ENCODE assay signal across 8 cellular contexts in genomic region chr6:42049116-42049809, GRCh38. TPM values are rescaled to one million over a fixed set of nuclear protein-coding genes. Genes with fewer than 3 reads are reported as not detected.
A peak's percentile ranks its signal among the peaks of the same experiment; 100 is the strongest.
DNase-seq lines count a peak whose midpoint lies in the region; ATAC-seq, FAIRE-seq and TF ChIP-seq lines count a peak whose summit lies in the region.

No MANE protein-coding gene starts in this region.

- H3K27me3 ChIP-seq in DND-41 (ENCODE audit: insufficient read depth, low read length, poor library complexity) (no peaks in the 10 kb centered on the region), Peyer's patch (no peaks in the 10 kb centered on the region), endothelial cell of umbilical vein (ENCODE audit: control insufficient read depth in 2 of 2, insufficient read depth in 2 of 2, low read length in 2 of 2) (no peaks in the 10 kb centered on the region), pancreas (no peaks in the 10 kb centered on the region)

- no peak for DNase-seq in DND-41
- peak in 2 of 3 donors; percentile 58 for DNase-seq in Peyer's patch
- DNase-seq in endothelial cell of umbilical vein (ENCODE audit: low read depth, low spot score) = no peak
- DNase-seq in pancreas = peak; percentile 23 to 76 (median 47)
- DNase-seq in GM19240 (ENCODE audit: insufficient read length, low spot score) = no peak
- no peak for DNase-seq in ecto neural progenitor cell (ENCODE audit: low spot score)

- H3K4me1 ChIP-seq in DND-41 (ENCODE audit: insufficient read depth, low read length) (peaks cover 86% of the 10 kb centered on the region), Peyer's patch (peaks cover 0 to 67% (median 12%) of the 10 kb centered on the region in 4 donors), endothelial cell of umbilical vein (ENCODE audit: control insufficient read depth, extremely low read depth, insufficient read depth, low read length) (peaks cover 42% of the 10 kb centered on the region), pancreas (peaks cover 12 to 40% (median 19%) of the 10 kb centered on the region in 3 donors)

- H2AFZ ChIP-seq in DND-41 (ENCODE audit: low read depth, low read length) (peak overlapping the region; percentile 68; the same call in 1 of the 2 replicates), endothelial cell of umbilical vein (ENCODE audit: low read depth, low read length) (peak overlapping the region; percentile 96)

- H4K20me1 ChIP-seq in DND-41 (ENCODE audit: insufficient read depth, low read length) (peaks cover 3% of the 10 kb centered on the region), endothelial cell of umbilical vein (replicated peaks; ENCODE audit: control insufficient read depth, extremely low read depth, insufficient read depth, low read length) (no peaks in the 10 kb centered on the region)

- peaks cover 26% of the 10 kb centered on the region for H3K36me3 ChIP-seq in DND-41 (ENCODE audit: insufficient read depth, low read length)
- peaks cover 0 to 4% (median 0%) of the 10 kb centered on the region in 3 donors for H3K36me3 ChIP-seq in Peyer's patch
- peaks cover 2% of the 10 kb centered on the region in 2 experiments for H3K36me3 ChIP-seq in endothelial cell of umbilical vein (ENCODE audit: control insufficient read depth in 2 of 2, extremely low read depth in 1 of 2, insufficient read depth in 2 of 2, low read length in 2 of 2)
- H3K36me3 ChIP-seq in pancreas = peaks cover 0 to 6% (median 0%) of the 10 kb centered on the region in 3 donors

- H3K27ac ChIP-seq in DND-41 (ENCODE audit: low read length) (peak overlapping the region; percentile 67), Peyer's patch (peak overlapping the region; percentile 89 to 95 (median 90)), endothelial cell of umbilical vein (ENCODE audit: insufficient read depth, low read depth, low read length) (no peak overlapping the region), pancreas (peak overlapping the region in 3 of 4 donors; percentile 59 to 88 (median 87))

- H3K9me3 ChIP-seq in DND-41 (ENCODE audit: insufficient read depth, low read length, severe bottlenecking) = no peaks in the 10 kb centered on the region
- H3K9me3 ChIP-seq in Peyer's patch = no peaks in the 10 kb centered on the region
- H3K9me3 ChIP-seq in endothelial cell of umbilical vein (replicated peaks; ENCODE audit: control insufficient read depth, insufficient read depth, low read length) = no peaks in the 10 kb centered on the region
- H3K9me3 ChIP-seq in pancreas = no peaks in the 10 kb centered on the region

- peak; percentile 32 for TF ChIP-seq CTCF in DND-41 (IDR thresholded peaks at IDR 0.05; ENCODE audit: borderline replicate concordance, extremely low read depth, low read length, poor library complexity, severe bottlenecking)
- no peak for TF ChIP-seq CTCF in Peyer's patch (IDR thresholded peaks at IDR 0.05)
- TF ChIP-seq CTCF in endothelial cell of umbilical vein (IDR thresholded peaks at IDR 0.05; ENCODE audit: extremely low read depth in 1 of 2, insufficient read depth in 1 of 2, low read depth in 1 of 2, low read length in 2 of 2) = no peak
- no peak for TF ChIP-seq CTCF in pancreas (IDR thresholded peaks at IDR 0.05)

- H3K9ac ChIP-seq in DND-41 (ENCODE audit: low read depth, low read length) (peak overlapping the region; percentile 76), endothelial cell of umbilical vein (replicated peaks; ENCODE audit: extremely low read depth, insufficient read depth, low read length) (no peak overlapping the region)

- BruUV-seq in endothelial cell of umbilical vein (replicated peaks; lab: Mats Ljungman, UMichigan) = no TSS peak

- no peak for FAIRE-seq in endothelial cell of umbilical vein (lab: Jason Lieb, UNC)
- FAIRE-seq in pancreas (lab: Jason Lieb, UNC) = no peak

- 52% methylated on average over 36 of the region's 36 CpGs for WGBS in pancreas, 2 donors

- H3K4me2 ChIP-seq in DND-41 (ENCODE audit: insufficient read depth, low read length) (peak overlapping the region; percentile 87), endothelial cell of umbilical vein (ENCODE audit: insufficient read depth, low read length) (peak overlapping the region; percentile 83)

- dilution Hi-C loops in endothelial cell of umbilical vein (cut with MboI; ENCODE audit: extremely low pct_ligation_motif_present, low sequenced_read_pairs) = no loop called here

- POLR2A ChIA-PET in endothelial cell of umbilical vein (lab: Charles Lee) = no interaction called here

- H3K4me3 ChIP-seq in DND-41 (ENCODE audit: low read depth in 1 of 2, low read length in 2 of 2) = peak overlapping the region; percentile 53 to 88; a peak in 3 of 4 replicates
- peak overlapping the region; percentile 76 to 89 (median 86) for H3K4me3 ChIP-seq in Peyer's patch
- H3K4me3 ChIP-seq in endothelial cell of umbilical vein (replicated peaks in 1 of 3; ENCODE audit: insufficient read depth in 1 of 3, low read depth in 1 of 3, low read length in 3 of 3) = peak overlapping the region in 2 of 3 experiments; percentile 63 to 79
- peak overlapping the region; percentile 49 to 77 (median 67) for H3K4me3 ChIP-seq in pancreas

- H3K79me2 ChIP-seq in DND-41 (ENCODE audit: insufficient read depth, low read length) (peaks cover 69% of the 10 kb centered on the region), endothelial cell of umbilical vein (ENCODE audit: control insufficient read depth, insufficient read depth, low read length) (peaks cover 9% of the 10 kb centered on the region)

- CTCF ChIA-PET in endothelial cell of umbilical vein (lab: Charles Lee) = interaction anchor here (1.4 to 7.6 kb wide), 6 partner anchors 20 to 499 kb away, joined by 3 to 78 read pairs (median 8); partner anchors contain the start of genes BYSL, MED20 and TOMM6

- no peak for TF ChIP-seq POLR2A in Peyer's patch (IDR thresholded peaks at IDR 0.05)
- TF ChIP-seq POLR2A in endothelial cell of umbilical vein (IDR thresholded peaks at IDR 0.05; ENCODE audit: low read depth, low read length) = no peak

- H3K9me1 ChIP-seq in endothelial cell of umbilical vein (replicated peaks; ENCODE audit: control insufficient read depth, extremely low read depth, insufficient read depth, low read length) = no peaks in the 10 kb centered on the region

- intact Hi-C loops in endothelial cell of umbilical vein (cut with micrococcal nuclease) = no loop called here
- intact Hi-C loops in pancreas (cut with DNase I) = loop anchor here in 2 of 3 donors (10.0 kb wide), 3 partner anchors 114 to 264 kb away; partner anchors contain the start of genes PRICKLE4 (in 2 of the 2) and TOMM6 (in 2 of the 2)

- ATAC-seq in DND-41 (ENCODE audit: insufficient read depth, low read depth) (no peak), pancreas (no peak), HG03469 (IDR thresholded peaks at IDR 0.05; ENCODE audit: unreplicated experiment) (no peak), GM19467 (IDR thresholded peaks at IDR 0.05; ENCODE audit: unreplicated experiment) (no peak)

TF ChIP-seq in endothelial cell of umbilical vein, 7 proteins besides CTCF, POLR2A, EP300 and RAD21:
- no peak for TF ChIP-seq MAX (IDR thresholded peaks at IDR 0.05; ENCODE audit: insufficient read depth, insufficient read length)
- TF ChIP-seq EZH2 (IDR thresholded peaks at IDR 0.05; ENCODE audit: borderline replicate concordance, low read depth, low read length, severe bottlenecking) = no peak
- no peak for TF ChIP-seq GATA2 (IDR thresholded peaks at IDR 0.05; ENCODE audit: insufficient read depth, insufficient read length, low read depth, low read length)
- no peak for TF ChIP-seq FOS (IDR thresholded peaks at IDR 0.05; ENCODE audit: borderline replicate concordance, insufficient read depth, low read length)
- TF ChIP-seq POLR2AphosphoS5 (IDR thresholded peaks at IDR 0.05; ENCODE audit: insufficient read depth, low read depth, low read length) = no peak
- TF ChIP-seq MYC (IDR thresholded peaks at IDR 0.05; ENCODE audit: low read depth, low read length) = no peak
- no peak for TF ChIP-seq JUN (IDR thresholded peaks at IDR 0.05; ENCODE audit: borderline replicate concordance, insufficient read depth, insufficient read length, low read depth)

RNA-seq across cellular contexts. Expression of gene TAF8, which starts 1.1 kb away (rescaled TPM):
- 10 to 100 TPM; 24.5 to 37.6 (median 24.6) TPM for total RNA-seq in Peyer's patch
- total RNA-seq in endothelial cell of umbilical vein = 32.4 and 32.9 TPM in 2 replicates
- 45.4 and 49.8 TPM in 2 replicates for polyA plus RNA-seq in endothelial cell of umbilical vein
- 45.1 and 47.3 TPM in 2 replicates for polyA plus RNA-seq in endothelial cell of umbilical vein (2011; cell fraction: cytosol; rRNA removed)
- polyA plus RNA-seq in endothelial cell of umbilical vein (2011; cell fraction: nucleus; rRNA removed) = 41.5 and 43.5 TPM in 2 replicates
- polyA plus RNA-seq in endothelial cell of umbilical vein (2012) = 14.6 and 18.3 TPM in 2 replicates
- polyA minus RNA-seq in endothelial cell of umbilical vein = 68.3 and 98.7 TPM in 2 replicates
- polyA minus RNA-seq in endothelial cell of umbilical vein (2011; cell fraction: cytosol; rRNA and poly(A)+ RNA removed) = 11.0 TPM
- 36.4 and 40.0 TPM in 2 replicates for polyA minus RNA-seq in endothelial cell of umbilical vein (2011; cell fraction: nucleus; rRNA and poly(A)+ RNA removed)
- total RNA-seq in pancreas = 10 to 100 TPM in 3 of 6 donors, 1 to 10 TPM in 3; 7.5 to 16.8 (median 9.8) TPM
- polyA plus RNA-seq in pancreas = 1 to 10 TPM; 4.8 to 7.8 TPM

Comparison
In these comparisons a context has a peak if more than half of its experiments do, and no peak if none do; other contexts are left out.
1. DNase-seq: peak in Peyer's patch (2 of 3) and pancreas (6 of 6); none in DND-41 (single experiment), endothelial cell of umbilical vein (single experiment), GM19240 (single experiment) and ecto neural progenitor cell (single experiment).
2. Peak in every context shown above with its lines, with median percentiles within 50 percentile points of each other: H3K4me3 ChIP-seq.